ENCODE assay signal across 8 cellular contexts in the genomic region with DNA sequence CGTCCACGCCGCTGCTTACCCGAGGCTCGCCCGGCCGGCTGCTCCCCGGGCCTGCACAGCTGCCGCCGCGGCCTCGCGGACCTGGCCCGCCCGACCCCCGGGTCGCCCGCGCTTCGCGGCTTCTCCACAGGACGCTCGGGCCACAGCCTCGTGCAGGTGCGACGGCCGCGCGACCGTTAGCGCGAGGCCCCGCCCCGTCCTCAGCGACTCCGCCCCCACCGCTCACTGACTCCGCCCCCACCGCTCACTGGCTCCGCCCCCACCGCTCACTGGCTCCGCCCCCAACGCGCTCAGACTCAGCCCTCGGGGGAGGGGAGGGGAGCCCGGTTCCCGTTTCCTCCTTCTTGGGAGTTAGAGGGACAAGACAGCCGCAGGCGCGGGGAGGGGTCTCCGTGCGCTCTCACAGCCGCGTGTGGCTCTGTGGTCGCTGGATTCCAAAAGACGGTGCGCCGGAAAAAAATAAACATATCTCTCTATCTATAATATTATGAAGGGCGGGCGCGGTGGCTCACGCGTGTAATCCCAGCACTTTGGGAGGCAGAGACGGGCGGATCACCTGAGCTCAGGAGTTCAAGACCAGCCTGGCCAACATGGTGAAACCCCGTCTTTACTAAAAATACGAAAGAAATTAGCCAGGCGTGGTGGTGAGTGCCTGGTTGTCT. TPM values are rescaled to one million over a fixed set of nuclear protein-coding genes. Genes with fewer than 3 reads are reported as not detected.
DNase-seq lines count a peak whose midpoint lies in the region; ATAC-seq, FAIRE-seq and TF ChIP-seq lines count a peak whose summit lies in the region.

A gene with protein sequence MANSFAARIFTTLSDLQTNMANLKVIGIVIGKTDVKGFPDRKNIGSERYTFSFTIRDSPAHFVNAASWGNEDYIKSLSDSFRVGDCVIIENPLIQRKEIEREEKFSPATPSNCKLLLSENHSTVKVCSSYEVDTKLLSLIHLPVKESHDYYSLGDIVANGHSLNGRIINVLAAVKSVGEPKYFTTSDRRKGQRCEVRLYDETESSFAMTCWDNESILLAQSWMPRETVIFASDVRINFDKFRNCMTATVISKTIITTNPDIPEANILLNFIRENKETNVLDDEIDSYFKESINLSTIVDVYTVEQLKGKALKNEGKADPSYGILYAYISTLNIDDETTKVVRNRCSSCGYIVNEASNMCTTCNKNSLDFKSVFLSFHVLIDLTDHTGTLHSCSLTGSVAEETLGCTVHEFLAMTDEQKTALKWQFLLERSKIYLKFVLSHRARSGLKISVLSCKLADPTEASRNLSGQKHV (minus strand): TSS at position 191 of the 662 bp plus-strand sequence. CDS start 3,989 bp downstream, outside the sequence.

- H3K27me3 Mint-ChIP-seq in activated naive CD4-positive, alpha-beta T cell treated with anti-CD3 and anti-CD28 coated beads, Interleukin-2, amount 50 U/mL, for 24 hours: peaks cover 12% of the 10 kb centered on the region

- H3K79me2 ChIP-seq in keratinocyte (ENCODE audit: control insufficient read depth, insufficient read depth, low read length): no peaks in the 10 kb centered on the region

- no peaks in the 10 kb centered on the region for H3K36me3 ChIP-seq in keratinocyte (ENCODE audit: control insufficient read depth in 2 of 2, extremely low read depth in 1 of 2, insufficient read depth in 2 of 2, low read length in 2 of 2)

- no peaks in the 10 kb centered on the region for H3K27me3 ChIP-seq in keratinocyte (ENCODE audit: control insufficient read depth, extremely low read depth, insufficient read depth, low read length)

- TF ChIP-seq CTCF in keratinocyte (optimal IDR thresholded peaks at IDR 0.05 in 1 of 3, IDR thresholded peaks at IDR 0.05 in 1 of 3, conservative IDR thresholded peaks at IDR 0.05 in 1 of 3; ENCODE audit: extremely low read depth in 1 of 3, insufficient read depth in 2 of 3, low read length in 3 of 3): no peak

- H3K4me2 ChIP-seq in keratinocyte (ENCODE audit: control insufficient read depth, extremely low read depth, insufficient read depth, low read depth, low read length): peak within 1 kb of the TSS; percentile 48

- peaks cover 2% of the 10 kb centered on the region for H3K36me3 Mint-ChIP-seq in activated naive CD4-positive, alpha-beta T cell treated with anti-CD3 and anti-CD28 coated beads, Interleukin-2, amount 50 U/mL, for 24 hours

- H3K27ac ChIP-seq in keratinocyte (ENCODE audit: control insufficient read depth, insufficient read depth, low read length): no peak within 1 kb of the TSS

- dilution Hi-C loops in keratinocyte (cut with MboI; ENCODE audit: extremely low pct_ligation_motif_present, low sequenced_read_pairs): no loop called here

- H3K4me3 Mint-ChIP-seq in activated naive CD4-positive, alpha-beta T cell treated with anti-CD3 and anti-CD28 coated beads, Interleukin-2, amount 50 U/mL, for 24 hours: peak within 1 kb of the TSS; percentile 69

- H4K20me1 ChIP-seq in keratinocyte (ENCODE audit: control insufficient read depth, extremely low read depth, insufficient read depth, low read length): no peaks in the 10 kb centered on the region

- peak within 1 kb of the TSS in 1 of 3 experiments; percentile 3 for H3K4me3 ChIP-seq in keratinocyte (ENCODE audit: control insufficient read depth in 2 of 3, extremely low read depth in 1 of 3, insufficient read depth in 2 of 3, low read depth in 1 of 3, low read length in 3 of 3)

- H3K4me1 Mint-ChIP-seq in activated naive CD4-positive, alpha-beta T cell treated with anti-CD3 and anti-CD28 coated beads, Interleukin-2, amount 50 U/mL, for 24 hours: peaks cover 5% of the 10 kb centered on the region

- no peaks in the 10 kb centered on the region for H3K9me3 Mint-ChIP-seq in activated naive CD4-positive, alpha-beta T cell treated with anti-CD3 and anti-CD28 coated beads, Interleukin-2, amount 50 U/mL, for 24 hours

- no peaks in the 10 kb centered on the region for H3K9me3 ChIP-seq in keratinocyte (ENCODE audit: control insufficient read depth, low read depth, low read length)

- no peak within 1 kb of the TSS for H3K9ac ChIP-seq in keratinocyte (ENCODE audit: control insufficient read depth, extremely low read depth, insufficient read depth, low read length)

- H2AFZ ChIP-seq in keratinocyte (ENCODE audit: control insufficient read depth, low read length): peak within 1 kb of the TSS; percentile 12

- H3K27ac Mint-ChIP-seq in activated naive CD4-positive, alpha-beta T cell treated with anti-CD3 and anti-CD28 coated beads, Interleukin-2, amount 50 U/mL, for 24 hours: no peak within 1 kb of the TSS

- H3K4me1 ChIP-seq in keratinocyte (ENCODE audit: control insufficient read depth, extremely low read depth, insufficient read depth, low read length): peaks cover 9% of the 10 kb centered on the region

- no peaks in the 10 kb centered on the region for H3K9me1 ChIP-seq in keratinocyte (ENCODE audit: control insufficient read depth, extremely low read depth, insufficient read depth, low read length)

- DNase-seq in AG20443 (ENCODE audit: low spot score) (peak; percentile 70), NCI-H82 (lab: John Stamatoyannopoulos, UW) (peak; percentile 87), keratinocyte (ENCODE audit: low read depth, low spot score) (no peak), GOT3 (lab: John Stamatoyannopoulos, UW) (no peak)
- DNase-seq in stimulated activated CD8-positive, alpha-beta memory T cell treated with anti-CD3 and anti-CD28 coated beads, Interleukin-15, amount 100 ng/mL, for 24 hours (ENCODE audit: low read depth): peak; percentile 22

- ATAC-seq in HG03039 (IDR thresholded peaks at IDR 0.05; ENCODE audit: unreplicated experiment) (no peak), HG02759 (IDR thresholded peaks at IDR 0.05; ENCODE audit: unreplicated experiment) (no peak)

- FAIRE-seq in keratinocyte (lab: Jason Lieb, UNC): no peak

RNA-seq across cellular contexts. Expression of the gene that starts here (rescaled TPM):
- polyA plus RNA-seq in keratinocyte: not detected in 3 replicates
- polyA plus RNA-seq in keratinocyte (2011; ENCODE audit: low read depth): not detected
- 0.04 TPM in 1 of 2 replicates, not detected in the other for polyA plus RNA-seq in keratinocyte (2011; cell fraction: cytosol; rRNA removed)
- not detected in 2 replicates for polyA plus RNA-seq in keratinocyte (2011; cell fraction: nucleus; rRNA removed)
- polyA plus RNA-seq in keratinocyte (2012; ENCODE audit: low replicate concordance): not detected in 2 replicates
- not detected in 3 replicates for polyA minus RNA-seq in keratinocyte
- polyA minus RNA-seq in keratinocyte (2011; cell fraction: cytosol; rRNA and poly(A)+ RNA removed): not detected
- not detected in 2 replicates for polyA minus RNA-seq in keratinocyte (2011; cell fraction: nucleus; rRNA and poly(A)+ RNA removed)

Comparison
In these comparisons a context has a peak if more than half of its experiments do, and no peak if none do; other contexts are left out.
1. DNase-seq: peak in AG20443 (single experiment), NCI-H82 (single experiment) and stimulated activated CD8-positive, alpha-beta memory T cell treated with anti-CD3 and anti-CD28 coated beads, Interleukin-15, amount 100 ng/mL, for 24 hours (single experiment); none in keratinocyte (single experiment) and GOT3 (single experiment).